ENCODE assay signal across 1 cellular context in genomic region chr1:12040457-12041051, GRCh38.
A peak's percentile ranks its signal among the peaks of the same experiment; 100 is the strongest.
TF ChIP-seq lines count a peak whose summit lies in the region.

No MANE protein-coding gene starts in this region.

TF ChIP-seq in K562, 482 proteins besides CTCF, POLR2A, EP300 and RAD21 (continued from another document):
- TF ChIP-seq SOX6 (IDR thresholded peaks at IDR 0.05) (peak; percentile 89), ZNF197 (CRISPR knock-in tag; IDR thresholded peaks at IDR 0.05; ENCODE audit: low read depth) (peak; percentile 67; the same call in 1 of the 2 replicates), ZNF655 (CRISPR knock-in tag; IDR thresholded peaks at IDR 0.05) (no peak), NFXL1 (CRISPR knock-in tag; IDR thresholded peaks at IDR 0.05) (no peak), ZNF699 (CRISPR knock-in tag; IDR thresholded peaks at IDR 0.05; ENCODE audit: insufficient replicate concordance) (peak; percentile 22), HMBOX1 (IDR thresholded peaks at IDR 0.05) (no peak; the same call in 1 of the 2 replicates), ZFP91 (CRISPR knock-in tag; IDR thresholded peaks at IDR 0.05) (no peak), E2F5 (CRISPR knock-in tag; IDR thresholded peaks at IDR 0.05) (no peak), NFRKB (IDR thresholded peaks at IDR 0.05; ENCODE audit: low read depth) (no peak), PKNOX1 (IDR thresholded peaks at IDR 0.05) (peak; percentile 34; the same call in 1 of the 2 replicates), CREM (IDR thresholded peaks at IDR 0.05; ENCODE audit: low read depth) (peak; percentile 43; the same call in 1 of the 2 replicates), NFYB (IDR thresholded peaks at IDR 0.05; ENCODE audit: extremely low read depth, insufficient read length) (no peak), ZNF384 (IDR thresholded peaks at IDR 0.05; ENCODE audit: low read depth, low read length) (no peak)
